In the genomic region with DNA sequence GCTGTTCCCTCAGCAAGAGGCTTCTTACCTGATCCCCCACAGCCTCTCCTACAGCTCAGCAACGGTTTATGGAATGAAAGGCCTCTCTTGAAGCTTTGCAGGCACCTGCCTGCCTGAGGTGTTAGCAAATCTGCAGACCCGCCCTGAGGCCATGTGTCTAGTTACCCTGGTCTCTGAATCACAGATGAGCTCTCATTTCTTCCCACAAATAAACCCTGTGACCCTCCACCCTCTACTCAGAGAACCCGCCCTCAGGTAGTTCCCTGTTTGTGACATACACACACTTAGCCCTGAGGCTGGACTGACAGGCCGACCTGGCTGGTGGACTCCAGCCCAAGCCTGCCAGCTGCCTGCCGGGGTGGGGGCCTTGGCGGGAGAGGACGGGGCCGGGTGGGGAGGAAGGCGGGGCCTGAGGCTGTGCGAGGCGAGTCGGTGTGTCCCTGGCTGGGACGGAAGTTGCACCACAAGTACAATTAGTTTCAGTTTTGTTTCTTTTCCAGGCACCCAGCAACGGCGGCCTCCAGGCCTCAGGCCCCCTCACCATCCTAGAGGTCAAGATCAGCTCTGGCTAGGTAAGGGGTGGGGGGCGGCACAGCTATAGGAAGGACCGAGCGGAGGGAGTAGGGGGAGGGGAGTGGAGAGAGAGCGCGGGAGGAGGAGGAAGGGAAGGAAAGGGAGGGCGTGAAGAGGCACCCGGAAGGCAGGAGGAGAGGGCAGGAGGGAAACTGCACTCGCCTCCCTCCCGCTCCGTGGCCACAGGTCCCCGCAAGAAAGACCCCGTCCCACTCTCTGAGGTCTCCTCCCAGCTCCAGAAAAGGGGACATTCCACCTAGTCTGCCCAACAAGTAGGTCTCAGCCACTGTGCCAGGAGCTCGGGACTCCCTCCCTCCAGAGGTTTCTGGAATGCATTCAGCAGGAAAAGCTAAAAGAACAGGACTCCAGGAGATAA, we compare ENCODE assay signal across 1 cellular context.
TF ChIP-seq lines count a peak whose summit lies in the region.

Gene TRIM56 (plus strand): TSS at position 482 of the 949 bp plus-strand sequence. CDS start 1,832 bp downstream, outside the sequence.

TF ChIP-seq in K562, 482 proteins besides CTCF, POLR2A, EP300 and RAD21 (continued from another document and continues in another):
- TF ChIP-seq, protein P1, sequence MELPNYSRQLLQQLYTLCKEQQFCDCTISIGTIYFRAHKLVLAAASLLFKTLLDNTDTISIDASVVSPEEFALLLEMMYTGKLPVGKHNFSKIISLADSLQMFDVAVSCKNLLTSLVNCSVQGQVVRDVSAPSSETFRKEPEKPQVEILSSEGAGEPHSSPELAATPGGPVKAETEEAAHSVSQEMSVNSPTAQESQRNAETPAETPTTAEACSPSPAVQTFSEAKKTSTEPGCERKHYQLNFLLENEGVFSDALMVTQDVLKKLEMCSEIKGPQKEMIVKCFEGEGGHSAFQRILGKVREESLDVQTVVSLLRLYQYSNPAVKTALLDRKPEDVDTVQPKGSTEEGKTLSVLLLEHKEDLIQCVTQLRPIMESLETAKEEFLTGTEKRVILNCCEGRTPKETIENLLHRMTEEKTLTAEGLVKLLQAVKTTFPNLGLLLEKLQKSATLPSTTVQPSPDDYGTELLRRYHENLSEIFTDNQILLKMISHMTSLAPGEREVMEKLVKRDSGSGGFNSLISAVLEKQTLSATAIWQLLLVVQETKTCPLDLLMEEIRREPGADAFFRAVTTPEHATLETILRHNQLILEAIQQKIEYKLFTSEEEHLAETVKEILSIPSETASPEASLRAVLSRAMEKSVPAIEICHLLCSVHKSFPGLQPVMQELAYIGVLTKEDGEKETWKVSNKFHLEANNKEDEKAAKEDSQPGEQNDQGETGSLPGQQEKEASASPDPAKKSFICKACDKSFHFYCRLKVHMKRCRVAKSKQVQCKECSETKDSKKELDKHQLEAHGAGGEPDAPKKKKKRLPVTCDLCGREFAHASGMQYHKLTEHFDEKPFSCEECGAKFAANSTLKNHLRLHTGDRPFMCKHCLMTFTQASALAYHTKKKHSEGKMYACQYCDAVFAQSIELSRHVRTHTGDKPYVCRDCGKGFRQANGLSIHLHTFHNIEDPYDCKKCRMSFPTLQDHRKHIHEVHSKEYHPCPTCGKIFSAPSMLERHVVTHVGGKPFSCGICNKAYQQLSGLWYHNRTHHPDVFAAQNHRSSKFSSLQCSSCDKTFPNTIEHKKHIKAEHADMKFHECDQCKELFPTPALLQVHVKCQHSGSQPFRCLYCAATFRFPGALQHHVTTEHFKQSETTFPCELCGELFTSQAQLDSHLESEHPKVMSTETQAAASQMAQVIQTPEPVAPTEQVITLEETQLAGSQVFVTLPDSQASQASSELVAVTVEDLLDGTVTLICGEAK (IDR thresholded peaks at IDR 0.05) = peak; percentile 82
- TF ChIP-seq, protein P1 (CRISPR knock-in tag; IDR thresholded peaks at IDR 0.05) = no peak
- TF ChIP-seq RBM34 (IDR thresholded peaks at IDR 0.05; ENCODE audit: borderline replicate concordance, insufficient read depth, low read length) (no peak), CREB3L1 (IDR thresholded peaks at IDR 0.05; ENCODE audit: borderline replicate concordance, low read depth) (no peak), L3MBTL2 (IDR thresholded peaks at IDR 0.05) (peak; percentile 87), ZNF408 (CRISPR knock-in tag; IDR thresholded peaks at IDR 0.05; ENCODE audit: low read depth) (no peak), ZNF316 (IDR thresholded peaks at IDR 0.05) (peak; percentile 24; the same call in 1 of the 2 replicates), POLR2AphosphoS2 (IDR thresholded peaks at IDR 0.05; ENCODE audit: low read length) (no peak; the same call in 1 of the 2 replicates), RAD51 (IDR thresholded peaks at IDR 0.05; ENCODE audit: borderline replicate concordance, low read depth) (no peak), RNF219 (CRISPR knock-in tag; IDR thresholded peaks at IDR 0.05) (no peak), TAF1 (IDR thresholded peaks at IDR 0.05; ENCODE audit: control insufficient read depth, extremely low read depth, insufficient read depth, low read length, severe bottlenecking) (peak; percentile 18), BRF2 (IDR thresholded peaks at IDR 0.05; ENCODE audit: borderline replicate concordance, insufficient read depth, insufficient read length) (no peak), CGGBP1 (CRISPR knock-in tag; IDR thresholded peaks at IDR 0.05) (no peak), ZNF551 (CRISPR knock-in tag; IDR thresholded peaks at IDR 0.05) (no peak), ZNF512 (tag; IDR thresholded peaks at IDR 0.05) (no peak), FOXP1 (CRISPR knock-in tag; IDR thresholded peaks at IDR 0.05) (no peak), SOX6 (IDR thresholded peaks at IDR 0.05) (no peak), ZNF175 (CRISPR knock-in tag; IDR thresholded peaks at IDR 0.05; ENCODE audit: low read depth) (peak; percentile 70; the same call in 1 of the 2 replicates), ID3 (CRISPR knock-in tag; IDR thresholded peaks at IDR 0.05) (no peak), ID3 (tag; IDR thresholded peaks at IDR 0.05) (no peak), RBM14 (IDR thresholded peaks at IDR 0.05; ENCODE audit: borderline replicate concordance, insufficient read depth, low read depth, low read length) (no peak), ZFP36 (IDR thresholded peaks at IDR 0.05; ENCODE audit: low read depth, low read length, partially characterized antibody) (no peak), CAMTA2 (CRISPR knock-in tag; conservative IDR thresholded peaks at IDR 0.05) (peak; percentile 80; the same call in 1 of the 2 replicates), DLX4 (CRISPR knock-in tag; IDR thresholded peaks at IDR 0.05) (no peak), BRCA1 (IDR thresholded peaks at IDR 0.05) (no peak), BRCA1 (CRISPR knock-in tag; IDR thresholded peaks at IDR 0.05) (no peak), ZNF445 (CRISPR knock-in tag; IDR thresholded peaks at IDR 0.05; ENCODE audit: low read depth) (no peak), PHTF2 (CRISPR knock-in tag; IDR thresholded peaks at IDR 0.05) (no peak), SMARCC2 (IDR thresholded peaks at IDR 0.05; ENCODE audit: low read depth) (no peak), ZBTB11 (CRISPR knock-in tag; IDR thresholded peaks at IDR 0.05) (peak in 1 of 3 experiments; percentile 79; a peak in 2 of 6 replicates)
